In the genomic region with DNA sequence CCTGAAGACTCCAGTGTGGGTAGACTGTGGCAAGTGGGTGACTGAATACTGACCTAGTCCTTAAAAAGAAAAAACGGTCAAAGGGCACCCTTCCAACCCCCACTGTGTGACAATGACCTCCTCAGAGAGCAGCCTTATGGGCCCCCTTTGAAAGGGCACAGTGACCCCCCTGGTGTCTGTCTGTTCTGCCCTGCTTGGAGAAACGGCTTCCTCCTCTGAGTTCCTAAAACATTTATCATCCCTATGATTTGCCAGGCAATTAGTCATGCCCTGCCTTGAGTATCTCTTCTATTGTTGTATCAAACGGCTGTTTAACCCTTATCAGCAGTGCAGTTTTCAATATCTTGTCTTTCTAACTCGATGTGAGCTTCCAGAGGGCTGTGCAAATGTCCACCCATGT, we compare ENCODE assay signal across 14 cellular contexts. TPM values are rescaled to one million over a fixed set of nuclear protein-coding genes. Genes with fewer than 3 reads are reported as not detected.
DNase-seq lines count a peak whose midpoint lies in the region; ATAC-seq, FAIRE-seq and TF ChIP-seq lines count a peak whose summit lies in the region.
"Had no signal": no experiment of that assay in that cellular context is flagged by ENCODE, and none has a peak within 500 bp of the region (broad histone marks: within the 10 kb centered on the region; RNA-seq: fewer than 3 reads in every experiment).

No MANE protein-coding gene starts in this region.

- DNase-seq in AG08396 (ENCODE audit: low spot score), result peak; percentile 50
- peak; percentile 74 for DNase-seq in LHCN-M2 (ENCODE audit: low read depth)
- DNase-seq in astrocyte of the hippocampus (ENCODE audit: low read depth, low spot score), result peak; percentile 55
- no peak for DNase-seq in keratinocyte (ENCODE audit: low read depth, low spot score)
- no peak for DNase-seq in erythroblast (lab: John Stamatoyannopoulos, UW)
- DNase-seq in effector memory CD4-positive, alpha-beta T cell, result no peak
- DNase-seq in cortex of kidney (lab: John Stamatoyannopoulos, UW), result no peak
- DNase-seq: activated gamma-delta T cell treated with Interleukin-2 at 50 U/mL for 16 hours; central memory CD4-positive, alpha-beta T cell; MV-4-11; stimulated activated CD8-positive, alpha-beta memory T cell treated with anti-CD3 and anti-CD28 coated beads, Interleukin-4, amount 100 ng/mL, for 48 hours; T-helper 9 cell; trophoblast cell had no signal

- H4K20me1 ChIP-seq in keratinocyte (ENCODE audit: control insufficient read depth, extremely low read depth, insufficient read depth, low read length), result no peaks in the 10 kb centered on the region

- peaks cover 26% of the 10 kb centered on the region for H3K4me1 ChIP-seq in keratinocyte (ENCODE audit: control insufficient read depth, extremely low read depth, insufficient read depth, low read length)
- no peaks in the 10 kb centered on the region for H3K4me1 ChIP-seq in effector memory CD4-positive, alpha-beta T cell (ENCODE audit: control insufficient read depth, insufficient read depth, low read length, poor library complexity, severe bottlenecking)

- no peaks in the 10 kb centered on the region for H3K36me3 ChIP-seq in keratinocyte (ENCODE audit: control insufficient read depth in 2 of 2, extremely low read depth in 1 of 2, insufficient read depth in 2 of 2, low read length in 2 of 2)
- no peaks in the 10 kb centered on the region for H3K36me3 ChIP-seq in effector memory CD4-positive, alpha-beta T cell (ENCODE audit: control insufficient read depth, insufficient read depth, low read length)

- no peaks in the 10 kb centered on the region for H3K9me3 ChIP-seq in keratinocyte (ENCODE audit: control insufficient read depth, low read depth, low read length)
- H3K9me3 ChIP-seq in effector memory CD4-positive, alpha-beta T cell (ENCODE audit: control insufficient read depth, low read length), result no peaks in the 10 kb centered on the region

- H3K4me3 ChIP-seq in keratinocyte (ENCODE audit: control insufficient read depth in 2 of 3, extremely low read depth in 1 of 3, insufficient read depth in 2 of 3, low read depth in 1 of 3, low read length in 3 of 3), result no peak overlapping the region
- H3K4me3 ChIP-seq in effector memory CD4-positive, alpha-beta T cell (ENCODE audit: insufficient read depth, low read depth, low read length, poor library complexity, severe bottlenecking), result no peak overlapping the region

- ATAC-seq in HG02870 (IDR thresholded peaks at IDR 0.05; ENCODE audit: unreplicated experiment), result no peak

- peaks cover under 1% of the 10 kb centered on the region for H3K27me3 ChIP-seq in keratinocyte (ENCODE audit: control insufficient read depth, extremely low read depth, insufficient read depth, low read length)
- no peaks in the 10 kb centered on the region for H3K27me3 ChIP-seq in effector memory CD4-positive, alpha-beta T cell (replicated peaks; ENCODE audit: control insufficient read depth, insufficient read depth, low read length, poor library complexity, severe bottlenecking)

- peak overlapping the region; percentile 55 for H3K4me2 ChIP-seq in keratinocyte (ENCODE audit: control insufficient read depth, extremely low read depth, insufficient read depth, low read depth, low read length)

- no peak for TF ChIP-seq POLR2A in erythroblast (IDR thresholded peaks at IDR 0.05; ENCODE audit: low read length)

- peak overlapping the region; percentile 8 for H2AFZ ChIP-seq in keratinocyte (ENCODE audit: control insufficient read depth, low read length)

- H3K79me2 ChIP-seq in keratinocyte (ENCODE audit: control insufficient read depth, insufficient read depth, low read length), result no peaks in the 10 kb centered on the region

- no peaks in the 10 kb centered on the region for H3K9me1 ChIP-seq in keratinocyte (ENCODE audit: control insufficient read depth, extremely low read depth, insufficient read depth, low read length)

- dilution Hi-C loops in keratinocyte (cut with MboI; ENCODE audit: extremely low pct_ligation_motif_present, low sequenced_read_pairs), result no loop called here

- peak; percentile 90 for FAIRE-seq in keratinocyte (lab: Jason Lieb, UNC)

- TF ChIP-seq CTCF in keratinocyte (optimal IDR thresholded peaks at IDR 0.05 in 1 of 3, IDR thresholded peaks at IDR 0.05 in 1 of 3, conservative IDR thresholded peaks at IDR 0.05 in 1 of 3; ENCODE audit: extremely low read depth in 1 of 3, insufficient read depth in 2 of 3, low read length in 3 of 3), result peak in 1 of 3 experiments; percentile 12

- no peak overlapping the region for H3K9ac ChIP-seq in keratinocyte (ENCODE audit: control insufficient read depth, extremely low read depth, insufficient read depth, low read length)

- no peak overlapping the region for H3K27ac ChIP-seq in keratinocyte (ENCODE audit: control insufficient read depth, insufficient read depth, low read length)
- H3K27ac ChIP-seq in effector memory CD4-positive, alpha-beta T cell (ENCODE audit: insufficient read depth, low read length, poor library complexity, severe bottlenecking), result no peak overlapping the region

RNA-seq across cellular contexts. Expression of a gene that starts 21.0 kb away (rescaled TPM):
- 18.4 and 21.5 TPM in 2 replicates for total RNA-seq in LHCN-M2 (2014; rRNA removed)
- 22.2 TPM for polyA plus RNA-seq in LHCN-M2 (2012)
- 47.3 to 69.7 TPM (median 56.7 TPM) in 3 replicates for polyA plus RNA-seq in keratinocyte
- polyA plus RNA-seq in keratinocyte (2011; ENCODE audit: low read depth), result 127 TPM
- 28.3 and 38.3 TPM in 2 replicates for polyA plus RNA-seq in keratinocyte (2011; cell fraction: cytosol; rRNA removed)
- polyA plus RNA-seq in keratinocyte (2011; cell fraction: nucleus; rRNA removed), result 249 and 270 TPM in 2 replicates
- polyA plus RNA-seq in keratinocyte (2012; ENCODE audit: low replicate concordance), result 39.1 and 39.3 TPM in 2 replicates
- 20.8 to 61.8 TPM (median 27.2 TPM) in 3 replicates for polyA minus RNA-seq in keratinocyte
- polyA minus RNA-seq in keratinocyte (2011; cell fraction: cytosol; rRNA and poly(A)+ RNA removed), result 14.2 TPM
- polyA minus RNA-seq in keratinocyte (2011; cell fraction: nucleus; rRNA and poly(A)+ RNA removed), result 26.6 and 38.2 TPM in 2 replicates

Comparison
In these comparisons a context has a peak if more than half of its experiments do, and no peak if none do; other contexts are left out.
1. DNase-seq: peak in AG08396 (single experiment), LHCN-M2 (single experiment) and astrocyte of the hippocampus (single experiment); none in keratinocyte (single experiment), erythroblast (0 of 2), effector memory CD4-positive, alpha-beta T cell (0 of 3) and cortex of kidney (single experiment).